Comparison of ENCODE assay signal across 12 cellular contexts in genomic region chr9:132182609-132183073, GRCh38. TPM values are rescaled to one million over a fixed set of nuclear protein-coding genes. Genes with fewer than 3 reads are reported as not detected.
DNase-seq lines count a peak whose midpoint lies in the region; ATAC-seq, FAIRE-seq and TF ChIP-seq lines count a peak whose summit lies in the region.
"Had no signal": no experiment of that assay in that cellular context is flagged by ENCODE, and none has a peak within 500 bp of the region (broad histone marks: within the 10 kb centered on the region; RNA-seq: fewer than 3 reads in every experiment).

No MANE protein-coding gene starts in this region.

- H3K4me3 ChIP-seq in H1 (ENCODE audit: extremely low read depth in 1 of 4, insufficient read depth in 2 of 4, low read depth in 3 of 4, low read length in 4 of 4): no peak overlapping the region; a peak in 1 of 8 replicates
- no peak overlapping the region for H3K4me3 ChIP-seq in neural cell (ENCODE audit: low read length)
- H3K4me3 ChIP-seq: gastroesophageal sphincter had no signal

- H3K9me2 ChIP-seq in neural cell (ENCODE audit: insufficient read depth, low read length): no peaks in the 10 kb centered on the region

- CTCF ChIA-PET in H1 (lab: Charles Lee; ENCODE audit: partially characterized antibody): interaction anchor here (0.7 to 15.4 kb wide), 21 partner anchors 13 to 203 kb away, joined by 3 to 203 read pairs (median 4); no protein-coding TSS in a partner anchor

- no peak for ATAC-seq in GM19351 (IDR thresholded peaks at IDR 0.05; ENCODE audit: unreplicated experiment)
- no peak for ATAC-seq in left lobe of liver
- ATAC-seq: gastroesophageal sphincter had no signal

- no peak overlapping the region for H3K23ac ChIP-seq in H1 (ENCODE audit: insufficient read length)

- H3K36me3 ChIP-seq in H1 (ENCODE audit: control insufficient read depth in 2 of 4, insufficient read depth in 4 of 4, low read length in 3 of 4): no peaks in the 10 kb centered on the region
- no peaks in the 10 kb centered on the region for H3K36me3 ChIP-seq in neural cell (ENCODE audit: insufficient read depth, low read length)
- H3K36me3 ChIP-seq: gastroesophageal sphincter had no signal

- H3F3A ChIP-seq in neural cell (ENCODE audit: insufficient read depth, low read length, poor library complexity, severe bottlenecking): no peaks in the 10 kb centered on the region

- H2AFZ ChIP-seq in H1 (ENCODE audit: low read length): no peak overlapping the region
- no peak overlapping the region for H2AFZ ChIP-seq in neural cell (ENCODE audit: low read depth, low read length)

- H3K4me1 ChIP-seq in H1 (replicated peaks in 1 of 4; ENCODE audit: control insufficient read depth in 3 of 4, insufficient read depth in 4 of 4, low read length in 3 of 4): peaks cover 8 to 43% (median 31%) of the 10 kb centered on the region in 4 experiments
- H3K4me1 ChIP-seq: gastroesophageal sphincter had no signal

- DNase-seq in C1 segment of cervical spinal cord (lab: John Stamatoyannopoulos, UW) (peak in 9 of 14 donors; percentile 47 to 86 (median 67)), NCI-H69 (lab: John Stamatoyannopoulos, UW) (peak; percentile 58), H1 (ENCODE audit: low read depth in 1 of 2, low spot score in 2 of 2) (no peak), left lobe of liver (ENCODE audit: low spot score) (no peak)
- DNase-seq in stimulated activated CD4-positive, alpha-beta T cell treated with anti-CD3 and anti-CD28 coated beads, Interleukin-2, amount 100 ng/mL, for 48 hours: no peak
- DNase-seq in stimulated activated CD4-positive, alpha-beta T cell treated with anti-CD3 and anti-CD28 coated beads, Interleukin-15, amount 100 ng/mL, for 24 hours: no peak
- DNase-seq: activated CD4-positive, alpha-beta memory T cell treated with anti-CD3 and anti-CD28 coated beads, Interleukin-2, amount 10 ng/mL, durations not matched to agents 7 days and 5 days; NCI-H187; stimulated activated CD4-positive, alpha-beta T cell treated with anti-CD3 and anti-CD28 coated beads, Interleukin-1b, Interleukin-23, amount 100 ng/mL, for 48 hours had no signal

- no peaks in the 10 kb centered on the region for H3K79me1 ChIP-seq in H1 (ENCODE audit: low read depth, low read length)

- H2BK12ac ChIP-seq in H1 (ENCODE audit: low read depth, low read length): 0 out of 2 replicates have a peak overlapping the region, but pooled peaks have one; percentile 68

- 0 out of 2 replicates have a peak overlapping the region, but pooled peaks have one; percentile 31 for H2BK15ac ChIP-seq in H1 (ENCODE audit: low read length)

- H4K8ac ChIP-seq in H1 (ENCODE audit: extremely low read depth, insufficient read depth, low read length): no peak overlapping the region

- TF ChIP-seq POLR2A in H1 (IDR thresholded peaks at IDR 0.05; ENCODE audit: control extremely low read depth in 1 of 2, low read depth in 2 of 2, low read length in 2 of 2): no peak

- H3K4ac ChIP-seq in H1 (replicated peaks; ENCODE audit: insufficient read length, low read depth, low read length): no peak overlapping the region

- no peaks in the 10 kb centered on the region for H4K20me1 ChIP-seq in H1 (replicated peaks in 1 of 2; ENCODE audit: control insufficient read depth in 1 of 2, insufficient read depth in 2 of 2, low read length in 2 of 2)
- no peaks in the 10 kb centered on the region for H4K20me1 ChIP-seq in neural cell (ENCODE audit: insufficient read depth)

- H4K5ac ChIP-seq in H1 (ENCODE audit: insufficient read length, low read depth, low read length): no peak overlapping the region

- H3K79me2 ChIP-seq in H1 (ENCODE audit: control insufficient read depth in 1 of 2, insufficient read depth in 2 of 2, low read length in 2 of 2) (no peaks in the 10 kb centered on the region), neural cell (replicated peaks; ENCODE audit: insufficient read depth, low read length) (no peaks in the 10 kb centered on the region)

- H3K9ac ChIP-seq in H1 (replicated peaks in 1 of 4; ENCODE audit: extremely low read depth in 1 of 4, low read depth in 3 of 4, low read length in 3 of 4) (no peak overlapping the region), neural cell (ENCODE audit: low read length) (no peak overlapping the region)

- no peak overlapping the region for H2BK5ac ChIP-seq in H1 (ENCODE audit: low read depth, low read length)

- H3K14ac ChIP-seq in H1 (ENCODE audit: insufficient read length): no peak overlapping the region

- no peak for TF ChIP-seq EP300 in H1 (IDR thresholded peaks at IDR 0.05; ENCODE audit: borderline replicate concordance in 1 of 2, low read depth in 2 of 2, low read length in 2 of 2)
- TF ChIP-seq EP300 in neural cell (conservative IDR thresholded peaks at IDR 0.05; ENCODE audit: poor library complexity, severe bottlenecking): no peak

- FAIRE-seq in H1 (lab: Jason Lieb, UNC): no peak

- no peaks in the 10 kb centered on the region for H3K23me2 ChIP-seq in H1 (ENCODE audit: low read depth, low read length)

- 75% methylated on average over 11 of the region's 11 CpGs; no CpG with 5 or more reads in 1 of the 2 experiments for WGBS in H1 (ENCODE audit: extremely low coverage in 1 of 2, insufficient coverage in 1 of 2, insufficient read length in 1 of 2, insufficient replicate concordance in 2 of 2, low coverage in 1 of 2, low lambda C conversion rate in 2 of 2, missing lambda C conversion rate in 1 of 2), 2 experiments

- no peak overlapping the region for H4K91ac ChIP-seq in H1 (replicated peaks; ENCODE audit: insufficient read length, low read length)

- H3K27ac ChIP-seq in H1 (ENCODE audit: low read depth, low read length) (no peak overlapping the region), neural cell (ENCODE audit: low read length) (no peak overlapping the region)
- H3K27ac ChIP-seq: gastroesophageal sphincter had no signal

- H3K27me3 ChIP-seq in H1 (replicated peaks in 1 of 4; ENCODE audit: control insufficient read depth in 3 of 4, extremely low read depth in 1 of 4, insufficient read depth in 3 of 4, low read length in 3 of 4): peaks cover 0 to 12% (median 11%) of the 10 kb centered on the region in 4 experiments; a peak in 6 of 7 replicates
- H3K27me3 ChIP-seq in neural cell (ENCODE audit: insufficient read depth, low read depth, low read length): no peaks in the 10 kb centered on the region

- peak overlapping the region; percentile 44 for H3K18ac ChIP-seq in H1 (ENCODE audit: extremely low read depth, low read length)

- H3K56ac ChIP-seq in H1 (replicated peaks; ENCODE audit: insufficient read length, low read depth, low read length): no peak overlapping the region

- no peak overlapping the region for H2BK20ac ChIP-seq in H1 (ENCODE audit: low read length)

- H3K4me2 ChIP-seq in H1 (ENCODE audit: insufficient read depth in 1 of 2, low read depth in 2 of 2, low read length in 2 of 2) (0 out of 4 replicates have a peak overlapping the region, but pooled peaks of 1 of the 2 experiments have one; percentile 4), neural cell (ENCODE audit: low read length) (no peak overlapping the region)

- POLR2A ChIA-PET in H1 (lab: Charles Lee; ENCODE audit: partially characterized antibody): interaction anchor here (1.1 to 1.5 kb wide), 3 partner anchors 10 to 20 kb away, joined by 3 to 4 read pairs (median 3); no protein-coding TSS in a partner anchor

- TF ChIP-seq CTCF in H1 (IDR thresholded peaks at IDR 0.05; ENCODE audit: control extremely low read depth in 1 of 3, insufficient read depth in 1 of 3, low read depth in 1 of 3, low read length in 3 of 3): peak in 2 of 3 experiments; percentile 32 to 53; a peak in 3 of 4 replicates
- peak; percentile 30 for TF ChIP-seq CTCF in neural cell (IDR thresholded peaks at IDR 0.05; ENCODE audit: poor library complexity, severe bottlenecking)

- no peak overlapping the region for H2AK5ac ChIP-seq in H1 (ENCODE audit: low read depth, low read length)

- 0 out of 4 replicates have a peak, but pooled peaks have one; percentile 16 for TF ChIP-seq RAD21 in H1 (IDR thresholded peaks at IDR 0.05 in 1 of 2, conservative IDR thresholded peaks at IDR 0.05 in 1 of 2; ENCODE audit: low read depth in 2 of 2, low read length in 2 of 2)
- TF ChIP-seq RAD21 in neural cell (conservative IDR thresholded peaks at IDR 0.05): no peak

- no peak overlapping the region for H2BK120ac ChIP-seq in H1 (replicated peaks; ENCODE audit: low read depth, low read length)

- H3K9me3 ChIP-seq in H1 (ENCODE audit: insufficient read depth in 2 of 2, low read depth in 1 of 2, low read length in 1 of 2) (no peaks in the 10 kb centered on the region), neural cell (ENCODE audit: low read length) (no peaks in the 10 kb centered on the region)
- H3K9me3 ChIP-seq: gastroesophageal sphincter had no signal

TF ChIP-seq in H1, 55 proteins besides CTCF, POLR2A, EP300 and RAD21 (continues in another document):
- no peak for TF ChIP-seq TAF7 (optimal IDR thresholded peaks at IDR 0.05; ENCODE audit: borderline replicate concordance, low read depth, low read length)
- no peak for TF ChIP-seq YY1 (IDR thresholded peaks at IDR 0.05; ENCODE audit: low read depth, low read length)
- TF ChIP-seq SP1 (IDR thresholded peaks at IDR 0.05; ENCODE audit: low read depth, low read length): no peak
- TF ChIP-seq KDM1A (IDR thresholded peaks at IDR 0.05; ENCODE audit: borderline replicate concordance, low read length): no peak
- no peak for TF ChIP-seq TAF1 (IDR thresholded peaks at IDR 0.05; ENCODE audit: low read depth, low read length)
- TF ChIP-seq RFX5 (IDR thresholded peaks at IDR 0.05; ENCODE audit: borderline replicate concordance, low read depth, low read length): no peak

TF ChIP-seq in neural cell, 6 proteins besides CTCF, POLR2A, EP300 and RAD21 (continues in another document):
- TF ChIP-seq TAF1 (IDR thresholded peaks at IDR 0.05; ENCODE audit: low read depth) (no peak), SMC3 (conservative IDR thresholded peaks at IDR 0.05; ENCODE audit: poor library complexity) (no peak), POLR2AphosphoS5 (IDR thresholded peaks at IDR 0.05) (no peak)

RNA-seq across cellular contexts. Expression of gene NTNG2, which starts 20.8 kb away (rescaled TPM):
- 0.52 and 1.4 TPM in 2 replicates for total RNA-seq in H1 (2021; fragmentation: NEBNext Ultra II Directional; extraction: Animal tissue kit (Norgen Biotek cat#: 25700))
- polyA plus RNA-seq in H1 (2011; rRNA removed) (1.2 and 1.5 TPM in 2 replicates), neural cell (0.26 and 0.43 TPM in 2 replicates)
- polyA plus RNA-seq in H1 (2011; cell fraction: cytosol; rRNA removed): 2.6 TPM
- 2.6 TPM for polyA plus RNA-seq in H1 (2011; cell fraction: nucleus; rRNA removed)
- 0.29 to 2.3 TPM (median 1.3 TPM) in 4 replicates for polyA plus RNA-seq in H1 (2012, experiment 1 of 2)
- 0.37 TPM for polyA plus RNA-seq in H1 (2012, experiment 2 of 2)
- 0.30 TPM for polyA plus RNA-seq in H1 (2013, experiment 1 of 2)
- polyA plus RNA-seq in H1 (2013, experiment 2 of 2): 0.61 TPM
- polyA minus RNA-seq in H1 (2011; rRNA and poly(A)+ RNA removed): 0.57 and 0.80 TPM in 2 replicates
- 1.7 TPM for polyA minus RNA-seq in H1 (2011; cell fraction: cytosol; rRNA and poly(A)+ RNA removed)
- 1.1 TPM for polyA minus RNA-seq in H1 (2011; cell fraction: nucleus; rRNA and poly(A)+ RNA removed)
- 0.24 and 0.35 TPM in 2 replicates for polyA minus RNA-seq in neural cell
- total RNA-seq in left lobe of liver: 0.38 TPM

Comparison
In these comparisons a context has a peak if more than half of its experiments do, and no peak if none do; other contexts are left out.
1. DNase-seq: peak in C1 segment of cervical spinal cord (9 of 14) and NCI-H69 (single experiment); none in H1 (0 of 2), stimulated activated CD4-positive, alpha-beta T cell treated with anti-CD3 and anti-CD28 coated beads, Interleukin-2, amount 100 ng/mL, for 48 hours (0 of 2), stimulated activated CD4-positive, alpha-beta T cell treated with anti-CD3 and anti-CD28 coated beads, Interleukin-15, amount 100 ng/mL, for 24 hours (single experiment) and left lobe of liver (single experiment).